Comparison of ENCODE assay signal across 9 cellular contexts in genomic region chr4:7103599-7104365, GRCh38. TPM values are rescaled to one million over a fixed set of nuclear protein-coding genes. Genes with fewer than 3 reads are reported as not detected.
DNase-seq lines count a peak whose midpoint lies in the region; ATAC-seq, FAIRE-seq and TF ChIP-seq lines count a peak whose summit lies in the region.
"Had no signal": no experiment of that assay in that cellular context is flagged by ENCODE, and none has a peak within 500 bp of the region (broad histone marks: within the 10 kb centered on the region; RNA-seq: fewer than 3 reads in every experiment).

No MANE protein-coding gene starts in this region.

- H3K4me3 ChIP-seq in fibroblast of the aortic adventitia (ENCODE audit: low read depth, low read length) = peak overlapping the region; percentile 70

- no peaks in the 10 kb centered on the region for H3K27me3 Mint-ChIP-seq in T-helper 17 cell

- H3K36me3 Mint-ChIP-seq in T-helper 17 cell (ENCODE audit: low read depth) = no peaks in the 10 kb centered on the region

- in situ Hi-C loops in ACHN (cut with HindIII; ENCODE audit: low pct_ligation_motif_present, low pct_unique_long_range_greater_than_20kb, low sequenced_read_pairs) = no loop called here

- no peak for TF ChIP-seq CTCF in fibroblast of the aortic adventitia (IDR thresholded peaks at IDR 0.05; ENCODE audit: insufficient read depth, low read length)
- TF ChIP-seq CTCF in omental fat pad (IDR thresholded peaks at IDR 0.05) = no peak
- no peak for TF ChIP-seq CTCF in D721Med (IDR thresholded peaks at IDR 0.05; ENCODE audit: insufficient read depth, missing control alignments)

- FAIRE-seq in D721Med (lab: Jason Lieb, UNC) = no peak
- FAIRE-seq: G401.6 had no signal

- H3K4me1 Mint-ChIP-seq in T-helper 17 cell = peaks cover 13% of the 10 kb centered on the region

- no peak overlapping the region for H3K27ac Mint-ChIP-seq in T-helper 17 cell

- DNase-seq in NCI-H345 (lab: John Stamatoyannopoulos, UW) (peak; percentile 28), NCI-H345 treated with DMSO at 0.1 percent for 48 hours (lab: John Stamatoyannopoulos, UW; ENCODE audit: unreplicated experiment) (no peak), T-helper 17 cell (no peak), fibroblast of the aortic adventitia (ENCODE audit: low read depth) (no peak), omental fat pad (ENCODE audit: low spot score) (peak; percentile 50), D721Med (ENCODE audit: insufficient read length, low spot score) (no peak), ACHN (no peak)

- peak overlapping the region; percentile 89 for H3K4me3 Mint-ChIP-seq in T-helper 17 cell

- no peaks in the 10 kb centered on the region for H3K9me3 ChIP-seq in T-helper 17 cell (ENCODE audit: control insufficient read depth, low read length, poor library complexity, severe bottlenecking)

- no peak for ATAC-seq in T-helper 17 cell
- ATAC-seq in omental fat pad (ENCODE audit: low FRiP score) = peak; percentile 30
- no peak for ATAC-seq in GM21526 (IDR thresholded peaks at IDR 0.05; ENCODE audit: low FRiP score, unreplicated experiment)

RNA-seq across cellular contexts. Expression of gene GRPEL1, which starts 35.9 kb away (rescaled TPM):
- 10 to 100 TPM; 45.8 to 47.1 TPM for total RNA-seq in T-helper 17 cell
- total RNA-seq in fibroblast of the aortic adventitia (ENCODE audit: low replicate concordance) = 8.6 and 16.1 TPM in 2 replicates
- total RNA-seq in omental fat pad = 10 to 100 TPM; 25.4 to 62.1 (median 33.8) TPM

Comparison
In these comparisons a context has a peak if more than half of its experiments do, and no peak if none do; other contexts are left out.
1. DNase-seq: peak in NCI-H345 (single experiment) and omental fat pad (single experiment); none in NCI-H345 treated with DMSO at 0.1 percent for 48 hours (single experiment), T-helper 17 cell (0 of 3), fibroblast of the aortic adventitia (single experiment), D721Med (single experiment) and ACHN (single experiment).